ENCODE assay signal across 8 cellular contexts in the genomic region with DNA sequence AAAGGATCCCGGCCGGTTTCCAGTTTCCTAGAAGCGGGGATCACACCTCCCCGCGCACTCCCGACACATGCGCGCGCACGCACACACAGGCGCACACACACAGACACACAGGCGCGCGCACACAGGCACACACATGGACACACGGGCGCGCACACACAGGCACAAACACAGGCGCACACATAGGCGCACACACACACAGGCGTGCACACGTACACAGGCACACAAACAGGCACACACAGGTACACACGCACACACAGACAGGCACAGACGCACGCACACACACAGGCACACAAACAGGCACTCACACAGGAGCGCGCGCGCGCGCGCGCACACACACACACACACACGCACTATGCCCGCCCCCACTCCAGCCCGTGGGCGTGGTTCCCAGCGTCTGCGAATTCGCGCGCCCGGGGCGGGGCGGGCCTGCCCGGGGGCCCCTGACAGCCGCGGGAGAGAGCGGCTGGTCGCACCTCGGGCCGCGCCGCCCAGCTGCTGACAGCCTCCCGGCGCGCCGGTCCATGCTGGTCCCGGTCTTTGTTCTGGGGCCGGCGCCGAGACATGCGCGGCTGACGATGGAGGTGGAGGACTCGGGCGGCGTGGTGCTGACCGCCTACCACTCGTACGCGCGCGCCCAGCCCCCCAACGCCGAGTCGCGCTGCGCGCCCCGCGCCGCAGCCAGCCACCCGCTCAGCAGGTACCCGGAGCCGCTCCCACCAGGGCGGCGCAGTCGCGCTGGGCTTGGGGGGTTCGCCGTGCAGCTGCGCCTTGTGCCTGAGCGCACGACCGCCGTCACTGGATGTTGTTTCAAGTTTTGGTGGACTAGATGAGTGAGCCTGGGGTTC. TPM values are rescaled to one million over a fixed set of nuclear protein-coding genes. Genes with fewer than 3 reads are reported as not detected.
A peak's percentile ranks its signal among the peaks of the same experiment; 100 is the strongest.
DNase-seq lines count a peak whose midpoint lies in the region; ATAC-seq, FAIRE-seq and TF ChIP-seq lines count a peak whose summit lies in the region.

Gene ARHGAP28 (plus strand): TSS at position 470 of the 845 bp plus-strand sequence. CDS start 106 bp downstream, at position 576.

- H3K36me3 Mint-ChIP-seq in IgD-negative memory B cell = no peaks in the 10 kb centered on the region

- H3K27me3 ChIP-seq in ectodermal cell (ENCODE audit: control insufficient read depth, insufficient read depth, low read length, poor library complexity, severe bottlenecking) (no peaks in the 10 kb centered on the region), liver (ENCODE audit: control insufficient read depth in 4 of 4, insufficient read depth in 4 of 4, low read length in 3 of 4) (peaks cover 0 to 4% (median 0%) of the 10 kb centered on the region in 4 donors)

- 0% methylated on average over 96 of the region's 96 CpGs for WGBS in ectodermal cell, 2 experiments
- WGBS in liver = 2% methylated on average over 95 of the region's 96 CpGs

- no peak for TF ChIP-seq RAD21 in liver (IDR thresholded peaks at IDR 0.05)

- no peak within 1 kb of the TSS for H3K27ac Mint-ChIP-seq in IgD-negative memory B cell
- H3K27ac Mint-ChIP-seq in stimulated activated naive CD8-positive, alpha-beta T cell treated with anti-CD3 and anti-CD28 coated beads, Interleukin-15, amount 100 ng/mL, for 72 hours = no peak within 1 kb of the TSS

- peak within 1 kb of the TSS; percentile 71 for H3K9ac ChIP-seq in SK-N-MC (ENCODE audit: insufficient read length)
- peak within 1 kb of the TSS in 1 of 2 donors; percentile 3 for H3K9ac ChIP-seq in liver (ENCODE audit: low read depth in 1 of 2, low read length in 2 of 2)

- H3K4me1 ChIP-seq in ectodermal cell (ENCODE audit: control insufficient read depth, insufficient read depth, low read length) = peaks cover 21% of the 10 kb centered on the region
- peaks cover 5 to 14% (median 6%) of the 10 kb centered on the region in 4 donors for H3K4me1 ChIP-seq in liver (ENCODE audit: control insufficient read depth in 4 of 4, insufficient read depth in 4 of 4, low read length in 3 of 4)

- DNase-seq in C1 segment of cervical spinal cord (lab: John Stamatoyannopoulos, UW) (peak in 13 of 14 donors; percentile 6 to 73 (median 47)), GM19239 (ENCODE audit: insufficient read length, low spot score) (peak; percentile 9), SK-N-MC (ENCODE audit: low read depth, low spot score) (no peak)
- peak in 1 of 2 donors; percentile 4 for DNase-seq in stimulated activated naive CD8-positive, alpha-beta T cell treated with anti-CD3 and anti-CD28 coated beads, Interleukin-15, amount 100 ng/mL, for 72 hours
- no peak for DNase-seq in stimulated activated CD4-positive, alpha-beta T cell treated with anti-CD3 and anti-CD28 coated beads, Interleukin-12 subunit alpha, Interleukin-12 subunit beta, amount 100 ng/mL, for 4 hours

- no peaks in the 10 kb centered on the region for H3K9me3 ChIP-seq in SK-N-MC (ENCODE audit: low read depth, low read length)
- no peaks in the 10 kb centered on the region for H3K9me3 ChIP-seq in ectodermal cell (ENCODE audit: control insufficient read depth, low read length)
- H3K9me3 ChIP-seq in liver (ENCODE audit: control insufficient read depth in 4 of 4, low read length in 3 of 4) = no peaks in the 10 kb centered on the region

- peaks cover 11% of the 10 kb centered on the region for H3K27me3 Mint-ChIP-seq in IgD-negative memory B cell
- H3K27me3 Mint-ChIP-seq in stimulated activated naive CD8-positive, alpha-beta T cell treated with anti-CD3 and anti-CD28 coated beads, Interleukin-15, amount 100 ng/mL, for 72 hours = peaks cover 44% of the 10 kb centered on the region

- H3K36me3 ChIP-seq in SK-N-MC (ENCODE audit: insufficient read depth, low read length) (no peaks in the 10 kb centered on the region), ectodermal cell (ENCODE audit: control insufficient read depth, insufficient read depth, low read length) (no peaks in the 10 kb centered on the region), liver (ENCODE audit: control insufficient read depth in 4 of 4, insufficient read depth in 3 of 4, low read depth in 1 of 4, low read length in 3 of 4) (no peaks in the 10 kb centered on the region)

- peaks cover 0 to 7% (median 6%) of the 10 kb centered on the region in 3 donors for H3K9me3 Mint-ChIP-seq in IgD-negative memory B cell
- H3K9me3 Mint-ChIP-seq in stimulated activated naive CD8-positive, alpha-beta T cell treated with anti-CD3 and anti-CD28 coated beads, Interleukin-15, amount 100 ng/mL, for 72 hours = peaks cover 0 to 3% of the 10 kb centered on the region in 2 donors

- H3K27ac ChIP-seq in SK-N-MC (peak within 1 kb of the TSS; percentile 88), ectodermal cell (ENCODE audit: insufficient read depth, low read depth, low read length, poor library complexity, severe bottlenecking) (peak within 1 kb of the TSS; percentile 95), liver (ENCODE audit: low read depth in 1 of 2, low read length in 2 of 2) (peak within 1 kb of the TSS; percentile 62 to 69)

- H3K4me3 Mint-ChIP-seq in IgD-negative memory B cell = peak within 1 kb of the TSS in 3 of 4 donors; percentile 25 to 86 (median 79)
- H3K4me3 Mint-ChIP-seq in stimulated activated naive CD8-positive, alpha-beta T cell treated with anti-CD3 and anti-CD28 coated beads, Interleukin-15, amount 100 ng/mL, for 72 hours = peak within 1 kb of the TSS; percentile 58 to 77

- ATAC-seq in stimulated activated naive CD8-positive, alpha-beta T cell treated with anti-CD3 and anti-CD28 coated beads, Interleukin-15, amount 100 ng/mL, for 72 hours = peak; percentile 58

- H3K4me1 Mint-ChIP-seq in IgD-negative memory B cell = peaks cover 3 to 6% (median 5%) of the 10 kb centered on the region in 3 donors
- peaks cover 6% of the 10 kb centered on the region for H3K4me1 Mint-ChIP-seq in stimulated activated naive CD8-positive, alpha-beta T cell treated with anti-CD3 and anti-CD28 coated beads, Interleukin-15, amount 100 ng/mL, for 72 hours

- no peak for FAIRE-seq in GM19239 (lab: Jason Lieb, UNC)

- no peak for TF ChIP-seq CTCF in liver (IDR thresholded peaks at IDR 0.05; ENCODE audit: low read depth, low read length, missing input control)

- peak within 1 kb of the TSS; percentile 87 for H3K4me3 ChIP-seq in SK-N-MC
- H3K4me3 ChIP-seq in ectodermal cell (ENCODE audit: insufficient read depth, low read depth, low read length) = peak within 1 kb of the TSS; percentile 70
- peak within 1 kb of the TSS; percentile 64 to 74 (median 68) for H3K4me3 ChIP-seq in liver (ENCODE audit: low read depth in 1 of 3, low read length in 3 of 3)

TF ChIP-seq in liver, 16 proteins besides CTCF, POLR2A, EP300 and RAD21:
- TF ChIP-seq HNF4G (IDR thresholded peaks at IDR 0.05) (no peak), ZBTB33 (IDR thresholded peaks at IDR 0.05) (peak; percentile 54), FOXA1 (IDR thresholded peaks at IDR 0.05) (no peak)
TF ChIP-seq in liver: peak in this region for 1.

RNA-seq across cellular contexts. Expression of gene ARHGAP28, which starts in this region (rescaled TPM):
- not detected for polyA plus RNA-seq in IgD-negative memory B cell
- 28.7 TPM for polyA plus RNA-seq in ectodermal cell (2013, experiment 1 of 4)
- polyA plus RNA-seq in ectodermal cell (2013, experiment 2 of 4) = 37.3 TPM
- 30.9 TPM for polyA plus RNA-seq in ectodermal cell (2013, experiment 3 of 4)
- polyA plus RNA-seq in ectodermal cell (2013, experiment 4 of 4) = 30.3 TPM
- total RNA-seq in liver = 1 to 10 TPM; 1.0 to 2.1 TPM
- polyA plus RNA-seq in liver = under 1 TPM; 0.14 to 0.38 TPM

Comparison
In these comparisons a context has a peak if more than half of its experiments do, and no peak if none do; other contexts are left out.
1. DNase-seq: peak in C1 segment of cervical spinal cord (13 of 14) and GM19239 (single experiment); none in SK-N-MC (single experiment) and stimulated activated CD4-positive, alpha-beta T cell treated with anti-CD3 and anti-CD28 coated beads, Interleukin-12 subunit alpha, Interleukin-12 subunit beta, amount 100 ng/mL, for 4 hours (single experiment).
2. Peak in every context shown above with its lines, with median percentiles within 50 percentile points of each other: H3K27ac ChIP-seq and H3K4me3 ChIP-seq.